In genomic region chr20:38222231-38222922, GRCh38 we compare ENCODE assay signal across 9 cellular contexts. TPM values are rescaled to one million over a fixed set of nuclear protein-coding genes. Genes with fewer than 3 reads are reported as not detected.
DNase-seq lines count a peak whose midpoint lies in the region; ATAC-seq, FAIRE-seq and TF ChIP-seq lines count a peak whose summit lies in the region.
"Had no signal": no experiment of that assay in that cellular context is flagged by ENCODE, and none has a peak within 500 bp of the region (broad histone marks: within the 10 kb centered on the region; RNA-seq: fewer than 3 reads in every experiment).

No MANE protein-coding gene starts in this region.

- H3K4me1 Mint-ChIP-seq in T-cell (peaks cover 0 to 6% (median 5%) of the 10 kb centered on the region in 3 donors), astrocyte (ENCODE audit: low read depth, unreplicated experiment) (peaks cover 19% of the 10 kb centered on the region)

- H3K36me3 Mint-ChIP-seq in T-cell (no peaks in the 10 kb centered on the region), astrocyte (ENCODE audit: low read depth, unreplicated experiment) (no peaks in the 10 kb centered on the region)

- no peaks in the 10 kb centered on the region for H3K9me3 ChIP-seq in astrocyte (ENCODE audit: insufficient read depth, low read depth, low read length)

- H3K4me1 ChIP-seq in astrocyte (ENCODE audit: insufficient read depth, low read length): peaks cover 28% of the 10 kb centered on the region

- no peaks in the 10 kb centered on the region for H3K79me2 ChIP-seq in astrocyte (ENCODE audit: insufficient read depth, low read length)

- no peak overlapping the region for H3K4me3 Mint-ChIP-seq in T-cell
- H3K4me3 Mint-ChIP-seq in astrocyte (ENCODE audit: unreplicated experiment): no peak overlapping the region

- no peak overlapping the region for H3K27ac Mint-ChIP-seq in T-cell
- no peak overlapping the region for H3K27ac Mint-ChIP-seq in astrocyte (ENCODE audit: unreplicated experiment)

- H3K27me3 Mint-ChIP-seq in T-cell (peaks cover 2 to 3% of the 10 kb centered on the region in 2 donors), astrocyte (ENCODE audit: low read depth, unreplicated experiment) (peaks cover 17% of the 10 kb centered on the region)

- no peaks in the 10 kb centered on the region for H3K27me3 ChIP-seq in astrocyte (ENCODE audit: insufficient read depth, low read length)

- no peak overlapping the region for H3K9ac ChIP-seq in astrocyte (ENCODE audit: low read length)

- no peak overlapping the region for H3K27ac ChIP-seq in astrocyte (ENCODE audit: low read depth, low read length)

- POLR2A ChIA-PET in T-cell (lab: Charles Lee): no interaction called here

- no peak for FAIRE-seq in astrocyte (lab: Jason Lieb, UNC)

- peak; percentile 94 for TF ChIP-seq CTCF in LNCAP (IDR thresholded peaks at IDR 0.05)
- TF ChIP-seq CTCF in astrocyte (IDR thresholded peaks at IDR 0.05; ENCODE audit: insufficient read depth, low read depth, low read length): peak; percentile 92

- H3K9me3 Mint-ChIP-seq in T-cell (no peaks in the 10 kb centered on the region), astrocyte (ENCODE audit: unreplicated experiment) (no peaks in the 10 kb centered on the region)

- peak; percentile 60 for DNase-seq in EL
- DNase-seq in T-cell: peak in 31 of 34 experiments; percentile 3 to 53 (median 34)
- DNase-seq in astrocyte (ENCODE audit: low read depth): no peak
- DNase-seq in hepatic stellate cell (ENCODE audit: low spot score): peak; percentile 83
- peak; percentile 55 for DNase-seq in stimulated activated CD4-positive, alpha-beta T cell treated with anti-CD3 and anti-CD28 coated beads, Interleukin-12 subunit alpha, Interleukin-12 subunit beta, amount 100 ng/mL, for 4 hours
- no peak for DNase-seq in DMS153 treated with DMSO at 0.1 percent for 48 hours (lab: John Stamatoyannopoulos, UW; ENCODE audit: unreplicated experiment)

- no peaks in the 10 kb centered on the region for H4K20me1 ChIP-seq in astrocyte (ENCODE audit: insufficient read depth, low read length)

- ATAC-seq in T-cell (replicated peaks in 1 of 4) (peak in 1 of 4 experiments; percentile 40), GM21447 (IDR thresholded peaks at IDR 0.05; ENCODE audit: unreplicated experiment) (no peak)

- no peak overlapping the region for H2AFZ ChIP-seq in astrocyte (ENCODE audit: low read depth, low read length)

- no peak overlapping the region for H3K4me3 ChIP-seq in astrocyte (ENCODE audit: insufficient read depth, low read depth, low read length)

- no peak overlapping the region for H3K4me2 ChIP-seq in astrocyte (ENCODE audit: low read length)

- peaks cover 2% of the 10 kb centered on the region for H3K36me3 ChIP-seq in astrocyte (ENCODE audit: insufficient read depth, low read length)

- CTCF ChIA-PET in T-cell (lab: Charles Lee): interaction anchor here (0.5 to 3.2 kb wide), 10 partner anchors 11 to 230 kb away, joined by 3 to 21 read pairs (median 6); no protein-coding TSS in a partner anchor

RNA-seq across cellular contexts. Expression of gene KIAA1755, which starts 38.2 kb away (rescaled TPM):
- total RNA-seq in T-cell (not detected), astrocyte (0.77 and 1.1 TPM in 2 replicates)
- total RNA-seq: activated CD8-positive, alpha-beta memory T cell treated with anti-CD3 and anti-CD28 coated beads for 36 hours had no signal

RNA-seq across cellular contexts. Expression of gene TGM2, which starts 57.3 kb away (rescaled TPM):
- total RNA-seq in T-cell: 1 to 10 TPM in 2 of 5 donors, under 1 TPM in 1, not detected in 2; 0.62 to 1.8 (median 1.2) TPM
- total RNA-seq in astrocyte: 48.2 and 98.9 TPM in 2 replicates
- total RNA-seq: activated CD8-positive, alpha-beta memory T cell treated with anti-CD3 and anti-CD28 coated beads for 36 hours had no signal

Comparison
In these comparisons a context has a peak if more than half of its experiments do, and no peak if none do; other contexts are left out.
1. DNase-seq: peak in EL (single experiment), T-cell (31 of 34), hepatic stellate cell (single experiment) and stimulated activated CD4-positive, alpha-beta T cell treated with anti-CD3 and anti-CD28 coated beads, Interleukin-12 subunit alpha, Interleukin-12 subunit beta, amount 100 ng/mL, for 4 hours (single experiment); none in astrocyte (single experiment) and DMS153 treated with DMSO at 0.1 percent for 48 hours (single experiment).
2. RNA of gene TGM2, which starts 57.3 kb away (total RNA-seq): 48.2 to 98.9 TPM in astrocyte; 0.62 to 1.8 TPM in T-cell; every median in the first group is over 10 times any median in the second.